In genomic region chrX:8743126-8743732, GRCh38 we compare ENCODE assay signal across 9 cellular contexts. TPM values are rescaled to one million over a fixed set of nuclear protein-coding genes. Genes with fewer than 3 reads are reported as not detected.
DNase-seq lines count a peak whose midpoint lies in the region; ATAC-seq and TF ChIP-seq lines count a peak whose summit lies in the region.
"Had no signal": no experiment of that assay in that cellular context is flagged by ENCODE, and none has a peak within 500 bp of the region (broad histone marks: within the 10 kb centered on the region; RNA-seq: fewer than 3 reads in every experiment).

No MANE protein-coding gene starts in this region.

- H3K27ac ChIP-seq in naive thymus-derived CD4-positive, alpha-beta T cell (ENCODE audit: low read depth, low read length), result no peak overlapping the region
- no peak overlapping the region for H3K27ac ChIP-seq in thoracic aorta
- H3K27ac ChIP-seq: epithelial cell of prostate had no signal

- POLR2A ChIA-PET in naive thymus-derived CD4-positive, alpha-beta T cell (lab: Charles Lee), result no interaction called here

- intact Hi-C loops in naive thymus-derived CD4-positive, alpha-beta T cell (cut with micrococcal nuclease), result loop anchor here (1.0 to 10.0 kb wide), 4 partner anchors 72 to 1252 kb away; no protein-coding TSS in a partner anchor

- no peak overlapping the region for H3K4me3 ChIP-seq in Jurkat, Clone E6-1 (ENCODE audit: low read length)
- no peak overlapping the region for H3K4me3 ChIP-seq in choroid plexus epithelial cell (ENCODE audit: low read depth, low read length)
- no peak overlapping the region for H3K4me3 ChIP-seq in naive thymus-derived CD4-positive, alpha-beta T cell (ENCODE audit: low read length)
- no peak overlapping the region for H3K4me3 ChIP-seq in thoracic aorta

- CTCF ChIA-PET in naive thymus-derived CD4-positive, alpha-beta T cell (lab: Charles Lee), result no interaction called here

- H3K4me3 Mint-ChIP-seq in naive thymus-derived CD4-positive, alpha-beta T cell, result no peak overlapping the region

- H3K4me1 ChIP-seq in naive thymus-derived CD4-positive, alpha-beta T cell (ENCODE audit: control insufficient read depth in 2 of 2, insufficient read depth in 2 of 2, low read length in 2 of 2), result no peaks in the 10 kb centered on the region
- H3K4me1 ChIP-seq in thoracic aorta (ENCODE audit: control insufficient read depth in 1 of 2, low read depth in 2 of 2), result no peaks in the 10 kb centered on the region

- DNase-seq in NCI-H510A treated with DMSO at 0.1 percent for 48 hours (lab: John Stamatoyannopoulos, UW) (peak; percentile 20), NCI-H510A (lab: John Stamatoyannopoulos, UW) (no peak), choroid plexus epithelial cell (ENCODE audit: low read depth) (peak; percentile 48), thoracic aorta (ENCODE audit: low spot score) (no peak)
- peak; percentile 14 for DNase-seq in Jurkat, Clone E6-1 (ENCODE audit: low read depth, low spot score)
- peak; percentile 69 for DNase-seq in activated CD4-positive, CD25-positive, alpha-beta regulatory T cell treated with anti-CD3 and anti-CD28 coated beads, Interleukin-2, amount 50 U/mL, for 72 hours
- peak; percentile 23 to 68 (median 43) for DNase-seq in naive thymus-derived CD4-positive, alpha-beta T cell

- H3K9me3 Mint-ChIP-seq in naive thymus-derived CD4-positive, alpha-beta T cell, result no peaks in the 10 kb centered on the region

- TF ChIP-seq CTCF in choroid plexus epithelial cell (conservative IDR thresholded peaks at IDR 0.05; ENCODE audit: low read depth, low read length) (peak; percentile 78), thoracic aorta (IDR thresholded peaks at IDR 0.05) (peak; percentile 34)

- no peaks in the 10 kb centered on the region for H3K4me1 Mint-ChIP-seq in naive thymus-derived CD4-positive, alpha-beta T cell

- no peak for ATAC-seq in naive thymus-derived CD4-positive, alpha-beta T cell
- no peak for ATAC-seq in thoracic aorta (ENCODE audit: insufficient number of reproducible peaks, low FRiP score, low read depth)
- no peak for ATAC-seq in HG03521 (IDR thresholded peaks at IDR 0.05; ENCODE audit: unreplicated experiment)

- H3K27me3 Mint-ChIP-seq in naive thymus-derived CD4-positive, alpha-beta T cell, result peaks cover 0 to 6% (median 4%) of the 10 kb centered on the region in 5 donors

- H3K27ac Mint-ChIP-seq in naive thymus-derived CD4-positive, alpha-beta T cell, result no peak overlapping the region

- H3K27me3 ChIP-seq in naive thymus-derived CD4-positive, alpha-beta T cell (ENCODE audit: control insufficient read depth in 2 of 2, insufficient read depth in 2 of 2, low read length in 2 of 2), result no peaks in the 10 kb centered on the region
- H3K27me3 ChIP-seq in thoracic aorta (replicated peaks; ENCODE audit: insufficient read depth), result no peaks in the 10 kb centered on the region

- H3K9me3 ChIP-seq in naive thymus-derived CD4-positive, alpha-beta T cell (ENCODE audit: control insufficient read depth in 2 of 3, low read length in 3 of 3), result no peaks in the 10 kb centered on the region
- no peaks in the 10 kb centered on the region for H3K9me3 ChIP-seq in thoracic aorta

- no peaks in the 10 kb centered on the region for H3K36me3 Mint-ChIP-seq in naive thymus-derived CD4-positive, alpha-beta T cell

- no peaks in the 10 kb centered on the region for H3K36me3 ChIP-seq in naive thymus-derived CD4-positive, alpha-beta T cell (ENCODE audit: control insufficient read depth in 2 of 3, insufficient read depth in 3 of 3, low read length in 3 of 3)
- H3K36me3 ChIP-seq in thoracic aorta, result no peaks in the 10 kb centered on the region

RNA-seq across cellular contexts. Expression of gene ANOS1, which starts 11.3 kb away (rescaled TPM):
- not detected for polyA plus RNA-seq in Jurkat, Clone E6-1 (2012; ENCODE audit: insufficient read depth, insufficient read length)
- total RNA-seq in naive thymus-derived CD4-positive, alpha-beta T cell, result under 1 TPM in 4 of 5 experiments, not detected in 1; 0.02 to 0.46 (median 0.05) TPM
- not detected for polyA plus RNA-seq in naive thymus-derived CD4-positive, alpha-beta T cell
- total RNA-seq in thoracic aorta, result 10 to 100 TPM in 1 of 2 donors, 1 to 10 TPM in 1; 8.9 to 10.4 TPM

RNA-seq across cellular contexts. Expression of gene FAM9A, which starts 58.0 kb away (rescaled TPM):
- polyA plus RNA-seq in Jurkat, Clone E6-1 (2012; ENCODE audit: insufficient read depth, insufficient read length), result not detected
- total RNA-seq in naive thymus-derived CD4-positive, alpha-beta T cell, result not detected
- polyA plus RNA-seq in naive thymus-derived CD4-positive, alpha-beta T cell, result not detected
- not detected for total RNA-seq in thoracic aorta

Comparison
In these comparisons a context has a peak if more than half of its experiments do, and no peak if none do; other contexts are left out.
1. DNase-seq: peak in NCI-H510A treated with DMSO at 0.1 percent for 48 hours (single experiment), Jurkat, Clone E6-1 (single experiment), activated CD4-positive, CD25-positive, alpha-beta regulatory T cell treated with anti-CD3 and anti-CD28 coated beads, Interleukin-2, amount 50 U/mL, for 72 hours (single experiment), choroid plexus epithelial cell (single experiment) and naive thymus-derived CD4-positive, alpha-beta T cell (9 of 9); none in NCI-H510A (single experiment) and thoracic aorta (single experiment).
2. RNA of gene ANOS1, which starts 11.3 kb away (total RNA-seq): 8.9 to 10.4 TPM in thoracic aorta; 0.02 to 0.46 TPM in naive thymus-derived CD4-positive, alpha-beta T cell; every median in the first group is over 4 times any median in the second.